In genomic region chr1:33654267-33654832, GRCh38 we compare ENCODE assay signal across 12 cellular contexts.
DNase-seq lines count a peak whose midpoint lies in the region; TF ChIP-seq lines count a peak whose summit lies in the region.
"Had no signal": no experiment of that assay in that cellular context is flagged by ENCODE, and none has a peak within 500 bp of the region (broad histone marks: within the 10 kb centered on the region; RNA-seq: fewer than 3 reads in every experiment).

No MANE protein-coding gene starts in this region.

- H3K9me3 ChIP-seq in breast epithelium (no peaks in the 10 kb centered on the region), OCI-LY3 (ENCODE audit: insufficient read depth, low read length) (no peaks in the 10 kb centered on the region), SJCRH30 (replicated peaks) (no peaks in the 10 kb centered on the region), Caco-2 (no peaks in the 10 kb centered on the region)

- H3K4me1 Mint-ChIP-seq in MCF 10A (ENCODE audit: insufficient read depth, unreplicated experiment) (no peaks in the 10 kb centered on the region), type B pancreatic cell (ENCODE audit: unreplicated experiment) (no peaks in the 10 kb centered on the region), Caco-2 (ENCODE audit: low read depth, unreplicated experiment) (no peaks in the 10 kb centered on the region)
- H3K4me1 Mint-ChIP-seq in activated T-helper 2 cell treated with anti-CD3 and anti-CD28 coated beads, Interferon-gamma antibody, Interleukin-2, Interleukin-4, amounts not matched to agents 10 μg/mL and 5 μg/mL and 100 μg/mL, durations not matched to agents 14 hours and 24 hours and 36 hours (ENCODE audit: low read depth): no peaks in the 10 kb centered on the region

- intact Hi-C loops in MCF 10A (cut with micrococcal nuclease) (no loop called here), breast epithelium (cut with DNase I; ENCODE audit: low total_unique reads) (no loop called here), Caco-2 (cut with micrococcal nuclease; ENCODE audit: unreplicated experiment) (no loop called here)
- intact Hi-C loops in activated T-helper 2 cell treated with anti-CD3 and anti-CD28 coated beads, Interferon-gamma antibody, Interleukin-2, Interleukin-4, amounts not matched to agents 10 μg/mL and 5 μg/mL and 100 μg/mL, durations not matched to agents 14 hours and 24 hours and 36 hours (cut with micrococcal nuclease): no loop called here

- no peaks in the 10 kb centered on the region for H3K79me2 ChIP-seq in OCI-LY3 (ENCODE audit: low read length)

- H3K4me3 ChIP-seq in breast epithelium (no peak overlapping the region), OCI-LY3 (ENCODE audit: low read length) (no peak overlapping the region), SJCRH30 (no peak overlapping the region), Caco-2 (ENCODE audit: low read depth, low read length) (no peak overlapping the region)

- H3K9ac ChIP-seq in OCI-LY3 (ENCODE audit: low read length): no peak overlapping the region

- H3K4me3 Mint-ChIP-seq in MCF 10A (ENCODE audit: unreplicated experiment) (no peak overlapping the region), type B pancreatic cell (no peak overlapping the region), Caco-2 (ENCODE audit: unreplicated experiment) (no peak overlapping the region)
- H3K4me3 Mint-ChIP-seq in activated T-helper 2 cell treated with anti-CD3 and anti-CD28 coated beads, Interferon-gamma antibody, Interleukin-2, Interleukin-4, amounts not matched to agents 10 μg/mL and 5 μg/mL and 100 μg/mL, durations not matched to agents 14 hours and 24 hours and 36 hours (ENCODE audit: low read depth): no peak overlapping the region
- H3K4me3 Mint-ChIP-seq: activated T-cell treated with anti-CD3 and anti-CD28 coated beads, Interleukin-2, amount 50 U/mL, for 24 hours had no signal

- H2AFZ ChIP-seq in OCI-LY3 (ENCODE audit: low read depth, low read length): no peak overlapping the region

- H3K4me1 ChIP-seq in breast epithelium (no peaks in the 10 kb centered on the region), OCI-LY3 (ENCODE audit: low read length) (no peaks in the 10 kb centered on the region), SJCRH30 (no peaks in the 10 kb centered on the region), Caco-2 (no peaks in the 10 kb centered on the region)

- H3K27me3 ChIP-seq in breast epithelium (no peaks in the 10 kb centered on the region), OCI-LY3 (ENCODE audit: low read depth, low read length) (no peaks in the 10 kb centered on the region), SJCRH30 (peaks cover 8% of the 10 kb centered on the region), Caco-2 (replicated peaks; ENCODE audit: control insufficient read depth, insufficient read depth, low read length) (no peaks in the 10 kb centered on the region)

- TF ChIP-seq CTCF in MCF 10A (IDR thresholded peaks at IDR 0.05; ENCODE audit: unreplicated experiment) (no peak), breast epithelium (IDR thresholded peaks at IDR 0.05) (peak in 1 of 3 donors; percentile 16), OCI-LY3 (IDR thresholded peaks at IDR 0.05; ENCODE audit: low read depth, low read length) (peak; percentile 13; the same call in 1 of the 2 replicates), type B pancreatic cell (conservative IDR thresholded peaks at IDR 0.05) (peak; percentile 65), Caco-2 (IDR thresholded peaks at IDR 0.05; ENCODE audit: insufficient read depth in 1 of 2, low read depth in 1 of 2, low read length in 1 of 2, severe bottlenecking in 1 of 2, unreplicated experiment in 1 of 2) (peak in 1 of 2 experiments; percentile 26)

- POLR2A ChIA-PET in MCF 10A (lab: Yijun Ruan, JAX): no interaction called here
- POLR2A ChIA-PET in Caco-2 (lab: Charles Lee): no interaction called here

- TF ChIP-seq POLR2A in breast epithelium (IDR thresholded peaks at IDR 0.05): no peak

- no peak overlapping the region for H3K4me2 ChIP-seq in OCI-LY3 (ENCODE audit: low read length)

- H3K27me3 Mint-ChIP-seq in MCF 10A (ENCODE audit: insufficient read depth, unreplicated experiment): no peaks in the 10 kb centered on the region
- H3K27me3 Mint-ChIP-seq in type B pancreatic cell: peaks cover 13% of the 10 kb centered on the region
- no peaks in the 10 kb centered on the region for H3K27me3 Mint-ChIP-seq in activated T-helper 2 cell treated with anti-CD3 and anti-CD28 coated beads, Interferon-gamma antibody, Interleukin-2, Interleukin-4, amounts not matched to agents 10 μg/mL and 5 μg/mL and 100 μg/mL, durations not matched to agents 14 hours and 24 hours and 36 hours (ENCODE audit: low read depth)
- peaks cover 5% of the 10 kb centered on the region for H3K27me3 Mint-ChIP-seq in Caco-2 (ENCODE audit: insufficient read depth, unreplicated experiment)
- H3K27me3 Mint-ChIP-seq: activated T-cell treated with anti-CD3 and anti-CD28 coated beads, Interleukin-2, amount 50 U/mL, for 24 hours had no signal

- H3K9me3 Mint-ChIP-seq in MCF 10A (ENCODE audit: unreplicated experiment) (no peaks in the 10 kb centered on the region), type B pancreatic cell (no peaks in the 10 kb centered on the region), Caco-2 (ENCODE audit: unreplicated experiment) (no peaks in the 10 kb centered on the region)
- H3K9me3 Mint-ChIP-seq in activated T-helper 2 cell treated with anti-CD3 and anti-CD28 coated beads, Interferon-gamma antibody, Interleukin-2, Interleukin-4, amounts not matched to agents 10 μg/mL and 5 μg/mL and 100 μg/mL, durations not matched to agents 14 hours and 24 hours and 36 hours: no peaks in the 10 kb centered on the region
- H3K9me3 Mint-ChIP-seq: activated T-cell treated with anti-CD3 and anti-CD28 coated beads, Interleukin-2, amount 50 U/mL, for 24 hours had no signal

- peak; percentile 24 for DNase-seq in MCF 10A (ENCODE audit: unreplicated experiment)
- no peak for DNase-seq in breast epithelium (ENCODE audit: low spot score in 2 of 2)
- DNase-seq in germinal center (ENCODE audit: low spot score): peak; percentile 15
- DNase-seq in type B pancreatic cell (ENCODE audit: extremely low spot score, unreplicated experiment): no peak
- DNase-seq in SJCRH30: no peak
- no peak for DNase-seq in activated T-helper 2 cell treated with anti-CD3 and anti-CD28 coated beads, Interferon-gamma antibody, Interleukin-2, Interleukin-4, amounts not matched to agents 10 μg/mL and 5 μg/mL and 100 μg/mL, durations not matched to agents 14 hours and 24 hours and 36 hours (ENCODE audit: low spot score)
- DNase-seq in Caco-2: no peak
- DNase-seq: activated T-cell treated with anti-CD3 and anti-CD28 coated beads, Interleukin-2, amount 50 U/mL, for 24 hours; occipital lobe; SHP77 had no signal

- no peak overlapping the region for H3K27ac Mint-ChIP-seq in MCF 10A (ENCODE audit: low read depth, unreplicated experiment)
- no peak overlapping the region for H3K27ac Mint-ChIP-seq in type B pancreatic cell
- H3K27ac Mint-ChIP-seq in activated T-helper 2 cell treated with anti-CD3 and anti-CD28 coated beads, Interferon-gamma antibody, Interleukin-2, Interleukin-4, amounts not matched to agents 10 μg/mL and 5 μg/mL and 100 μg/mL, durations not matched to agents 14 hours and 24 hours and 36 hours: no peak overlapping the region
- H3K27ac Mint-ChIP-seq in Caco-2 (ENCODE audit: unreplicated experiment): no peak overlapping the region
- H3K27ac Mint-ChIP-seq: activated T-cell treated with anti-CD3 and anti-CD28 coated beads, Interleukin-2, amount 50 U/mL, for 24 hours had no signal

- H3K27ac ChIP-seq in breast epithelium: no peak overlapping the region
- H3K27ac ChIP-seq in OCI-LY3 (ENCODE audit: low read length): no peak overlapping the region
- H3K27ac ChIP-seq in SJCRH30: no peak overlapping the region
- H3K27ac ChIP-seq: epithelial cell of prostate had no signal

- H3K36me3 ChIP-seq in breast epithelium: no peaks in the 10 kb centered on the region
- no peaks in the 10 kb centered on the region for H3K36me3 ChIP-seq in OCI-LY3 (replicated peaks; ENCODE audit: low read depth, low read length)
- no peaks in the 10 kb centered on the region for H3K36me3 ChIP-seq in SJCRH30
- H3K36me3 ChIP-seq in Caco-2 (ENCODE audit: control insufficient read depth, insufficient read depth, low read length): no peaks in the 10 kb centered on the region

- H3K36me3 Mint-ChIP-seq in MCF 10A (ENCODE audit: insufficient read depth, unreplicated experiment): no peaks in the 10 kb centered on the region
- no peaks in the 10 kb centered on the region for H3K36me3 Mint-ChIP-seq in type B pancreatic cell
- no peaks in the 10 kb centered on the region for H3K36me3 Mint-ChIP-seq in activated T-helper 2 cell treated with anti-CD3 and anti-CD28 coated beads, Interferon-gamma antibody, Interleukin-2, Interleukin-4, amounts not matched to agents 10 μg/mL and 5 μg/mL and 100 μg/mL, durations not matched to agents 14 hours and 24 hours and 36 hours (ENCODE audit: low read depth)
- H3K36me3 Mint-ChIP-seq in Caco-2 (ENCODE audit: insufficient read depth, unreplicated experiment): no peaks in the 10 kb centered on the region

- no peaks in the 10 kb centered on the region for H4K20me1 ChIP-seq in OCI-LY3 (ENCODE audit: insufficient read depth, low read length)

- CTCF ChIA-PET in MCF 10A (lab: Yijun Ruan, JAX): interaction anchor here (1.0 to 1.2 kb wide), 2 partner anchors 21 to 41 kb away, joined by 3 to 4 read pairs; no protein-coding TSS in a partner anchor
- CTCF ChIA-PET in Caco-2 (lab: Charles Lee): no interaction called here

- no TSS peak for BruUV-seq in MCF 10A (replicated peaks; lab: Mats Ljungman, UMichigan)
- no TSS peak for BruUV-seq in Caco-2 (replicated peaks; lab: Mats Ljungman, UMichigan)

Comparison
In these comparisons a context has a peak if more than half of its experiments do, and no peak if none do; other contexts are left out.
1. DNase-seq: peak in MCF 10A (single experiment) and germinal center (single experiment); none in breast epithelium (0 of 2), type B pancreatic cell (single experiment), SJCRH30 (0 of 2), activated T-helper 2 cell treated with anti-CD3 and anti-CD28 coated beads, Interferon-gamma antibody, Interleukin-2, Interleukin-4, amounts not matched to agents 10 μg/mL and 5 μg/mL and 100 μg/mL, durations not matched to agents 14 hours and 24 hours and 36 hours (single experiment) and Caco-2 (0 of 2).